27 cellular contexts compared by ENCODE assay signal in genomic region chr2:62471404-62471803, GRCh38. TPM values are rescaled to one million over a fixed set of nuclear protein-coding genes. Genes with fewer than 3 reads are reported as not detected.
"Had no signal": no experiment of that assay in that cellular context is flagged by ENCODE, and none has a peak within 500 bp of the region (broad histone marks: within the 10 kb centered on the region; RNA-seq: fewer than 3 reads in every experiment).

No MANE protein-coding gene starts in this region.

- H3K27ac ChIP-seq: ascending aorta, SJCRH30, SK-N-MC had no signal

- H3K4me3 Mint-ChIP-seq: activated CD4-positive, alpha-beta T cell treated with anti-CD3 and anti-CD28 coated beads, Interleukin-2, amount 10 ng/mL, durations not matched to agents 24 days and 14 days; activated CD8-positive, alpha-beta T cell treated with anti-CD3 and anti-CD28 coated beads for 36 hours; activated naive CD4-positive, alpha-beta T cell treated with anti-CD3 and anti-CD28 coated beads, Interleukin-2, amount 50 U/mL, for 24 hours; activated naive CD8-positive, alpha-beta T cell treated with anti-CD3 and anti-CD28 coated beads, Interleukin-2, amount 10 ng/mL, durations not matched to agents 7 days and 5 days; activated T-cell treated with anti-CD3 and anti-CD28 coated beads, Interleukin-2, amount 50 U/mL, for 24 hours; T-helper 1 cell treated with Interleukin-12 subunit alpha and Interleukin-12 subunit beta and Interleukin-4 antibody, amounts not matched to agents 30 μg/mL and 1 μg/mL, for 36 hours; T-helper 2 cell treated with Interferon-gamma antibody and Interleukin-4, amounts not matched to agents 5 μg/mL and 100 μg/mL, for 36 hours had no signal

- ATAC-seq: activated CD8-positive, alpha-beta T cell treated with anti-CD3 and anti-CD28 coated beads for 36 hours; Panc1 had no signal

- H3K27me3 Mint-ChIP-seq: activated CD8-positive, alpha-beta T cell treated with anti-CD3 and anti-CD28 coated beads for 36 hours had no signal

- FAIRE-seq: TTC549 had no signal

- DNase-seq: activated CD4-positive, alpha-beta T cell treated with anti-CD3 and anti-CD28 coated beads, Interleukin-2, amount 10 ng/mL, durations not matched to agents 24 days and 14 days; activated CD4-positive, alpha-beta T cell treated with anti-CD3 and anti-CD28 coated beads, Interleukin-2, amount 50 U/mL, for 4 hours; activated CD8-positive, alpha-beta T cell treated with anti-CD3 and anti-CD28 coated beads for 36 hours; activated gamma-delta T cell; activated naive CD4-positive, alpha-beta T cell treated with Interleukin-2 at 50 U/mL for 16 hours; activated naive CD8-positive, alpha-beta T cell treated with anti-CD3 and anti-CD28 coated beads, Interleukin-2, amount 10 ng/mL, durations not matched to agents 7 days and 5 days; activated T-cell treated with anti-CD3 and anti-CD28 coated beads, Interleukin-2, amount 50 U/mL, for 24 hours; Karpas-422; KBM-7; NCI-H1048; NCI-H1105 treated with DMSO at 0.1 percent for 48 hours; NCI-H1436; NCI-H1694; NCI-H1930; NCI-H2081 treated with DMSO at 0.1 percent for 48 hours; NCI-H226; SHP77; SJCRH30 had no signal

- H3K9me3 Mint-ChIP-seq: activated CD4-positive, alpha-beta T cell treated with anti-CD3 and anti-CD28 coated beads, Interleukin-2, amount 10 ng/mL, durations not matched to agents 24 days and 14 days; activated CD8-positive, alpha-beta T cell treated with anti-CD3 and anti-CD28 coated beads for 36 hours; activated naive CD4-positive, alpha-beta T cell treated with anti-CD3 and anti-CD28 coated beads, Interleukin-2, amount 50 U/mL, for 24 hours; activated naive CD8-positive, alpha-beta T cell treated with anti-CD3 and anti-CD28 coated beads, Interleukin-2, amount 10 ng/mL, durations not matched to agents 7 days and 5 days; activated T-cell treated with anti-CD3 and anti-CD28 coated beads, Interleukin-2, amount 50 U/mL, for 24 hours; activated T-helper 2 cell treated with anti-CD3 and anti-CD28 coated beads, Interferon-gamma antibody, Interleukin-2, Interleukin-4, amounts not matched to agents 10 μg/mL and 5 μg/mL and 100 μg/mL, durations not matched to agents 14 hours and 24 hours and 36 hours; T-helper 1 cell treated with Interleukin-12 subunit alpha and Interleukin-12 subunit beta and Interleukin-4 antibody, amounts not matched to agents 30 μg/mL and 1 μg/mL, for 36 hours; T-helper 2 cell treated with Interferon-gamma antibody and Interleukin-4, amounts not matched to agents 5 μg/mL and 100 μg/mL, for 36 hours had no signal

- H3K27ac Mint-ChIP-seq: activated CD4-positive, alpha-beta T cell treated with anti-CD3 and anti-CD28 coated beads, Interleukin-2, amount 10 ng/mL, durations not matched to agents 24 days and 14 days; activated CD8-positive, alpha-beta T cell treated with anti-CD3 and anti-CD28 coated beads for 36 hours; activated naive CD4-positive, alpha-beta T cell treated with anti-CD3 and anti-CD28 coated beads, Interleukin-2, amount 50 U/mL, for 24 hours; activated naive CD8-positive, alpha-beta T cell treated with anti-CD3 and anti-CD28 coated beads, Interleukin-2, amount 10 ng/mL, durations not matched to agents 7 days and 5 days; activated T-cell treated with anti-CD3 and anti-CD28 coated beads, Interleukin-2, amount 50 U/mL, for 24 hours; activated T-helper 2 cell treated with anti-CD3 and anti-CD28 coated beads, Interferon-gamma antibody, Interleukin-2, Interleukin-4, amounts not matched to agents 10 μg/mL and 5 μg/mL and 100 μg/mL, durations not matched to agents 14 hours and 24 hours and 36 hours; T-helper 1 cell treated with Interleukin-12 subunit alpha and Interleukin-12 subunit beta and Interleukin-4 antibody, amounts not matched to agents 30 μg/mL and 1 μg/mL, for 36 hours; T-helper 2 cell treated with Interferon-gamma antibody and Interleukin-4, amounts not matched to agents 5 μg/mL and 100 μg/mL, for 36 hours had no signal

- H3K4me3 ChIP-seq: ascending aorta, MG63, SJCRH30, SK-N-MC had no signal

- H3K9me3 ChIP-seq: ascending aorta, MG63, SJCRH30 had no signal

- H3K27me3 ChIP-seq: ascending aorta, MG63, SJCRH30 had no signal

- H3K36me3 ChIP-seq: ascending aorta, MG63, SJCRH30 had no signal

- H3K36me3 Mint-ChIP-seq: activated naive CD4-positive, alpha-beta T cell treated with anti-CD3 and anti-CD28 coated beads, Interleukin-2, amount 50 U/mL, for 24 hours; activated naive CD8-positive, alpha-beta T cell treated with anti-CD3 and anti-CD28 coated beads, Interleukin-2, amount 10 ng/mL, durations not matched to agents 7 days and 5 days had no signal

RNA-seq across cellular contexts. Expression of gene TMEM17, which starts 34.6 kb away (rescaled TPM):
- total RNA-seq: activated naive CD8-positive, alpha-beta T cell treated with anti-CD3 and anti-CD28 coated beads, Interleukin-2, amount 10 ng/mL, durations not matched to agents 7 days and 5 days; activated T-helper 2 cell treated with anti-CD3 and anti-CD28 coated beads, Interferon-gamma antibody, Interleukin-2, Interleukin-4, amounts not matched to agents 10 μg/mL and 5 μg/mL and 100 μg/mL, durations not matched to agents 14 hours and 24 hours and 36 hours; ascending aorta had no signal
